Comparison of ENCODE assay signal across 1 cellular context in the genomic region with DNA sequence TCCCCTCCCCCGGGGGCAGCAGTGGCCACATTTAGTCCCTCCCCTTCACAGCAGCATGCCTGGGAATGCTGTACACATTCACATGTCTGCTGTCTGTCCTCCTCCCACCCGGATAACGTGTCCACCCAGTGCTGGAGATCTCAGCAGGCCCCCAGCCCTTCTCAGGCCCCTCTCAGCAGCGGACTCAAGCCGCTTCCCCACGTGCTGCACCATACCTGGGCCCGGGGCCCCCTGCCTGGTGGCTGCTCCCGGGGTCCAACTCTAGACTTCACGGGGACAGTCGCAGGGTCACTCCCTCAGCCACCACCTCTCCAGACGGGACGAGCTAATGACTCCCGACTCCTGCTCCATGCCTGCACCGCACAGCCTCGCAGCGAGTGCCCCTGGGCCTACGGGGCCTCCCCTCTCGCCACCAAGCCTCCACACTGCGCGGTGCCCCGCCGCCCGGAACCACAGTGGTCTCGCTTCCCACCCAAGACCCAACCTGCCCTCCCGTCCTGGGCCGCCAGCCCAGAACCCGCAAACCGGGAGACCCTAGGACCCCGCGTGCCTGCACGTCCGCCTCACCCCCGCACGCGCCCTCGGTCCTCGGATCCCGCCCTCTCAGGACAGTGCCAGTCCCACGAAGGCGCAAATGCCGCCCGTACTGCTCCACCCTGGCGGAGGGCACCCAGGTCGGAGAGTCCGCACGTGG.
TF ChIP-seq lines count a peak whose summit lies in the region.

No MANE protein-coding gene starts in this region.

TF ChIP-seq in K562, 482 proteins besides CTCF, POLR2A, EP300 and RAD21 (continues in another document):
- TF ChIP-seq RBM25 (IDR thresholded peaks at IDR 0.05; ENCODE audit: low read depth, low read length, severe bottlenecking) (no peak), ZBTB1 (CRISPR knock-in tag; IDR thresholded peaks at IDR 0.05; ENCODE audit: borderline replicate concordance, low read depth) (0 out of 2 replicates have a peak, but pooled peaks have one; percentile 28), KDM2B (CRISPR knock-in tag; IDR thresholded peaks at IDR 0.05) (no peak), MYC (IDR thresholded peaks at IDR 0.05; ENCODE audit: low read depth, low read length) (no peak), MYC (CRISPR knock-in tag; IDR thresholded peaks at IDR 0.05; ENCODE audit: borderline replicate concordance, low read depth) (no peak), CAMTA2 (CRISPR knock-in tag; conservative IDR thresholded peaks at IDR 0.05) (no peak), ZNF696 (CRISPR knock-in tag; conservative IDR thresholded peaks at IDR 0.05) (no peak), ZNF134 (CRISPR knock-in tag; conservative IDR thresholded peaks at IDR 0.05) (no peak), CHD2 (IDR thresholded peaks at IDR 0.05; ENCODE audit: low read depth, low read length) (no peak), MCM2 (IDR thresholded peaks at IDR 0.05; ENCODE audit: low read depth) (no peak), FOXA1 (IDR thresholded peaks at IDR 0.05; ENCODE audit: borderline replicate concordance) (no peak), ATF7 (IDR thresholded peaks at IDR 0.05) (no peak), GABPA (tag; conservative IDR thresholded peaks at IDR 0.05; ENCODE audit: low read depth) (no peak), ZNF785 (CRISPR knock-in tag; IDR thresholded peaks at IDR 0.05) (no peak), DMBX1 (CRISPR knock-in tag; IDR thresholded peaks at IDR 0.05; ENCODE audit: borderline replicate concordance) (no peak), CBFA2T2 (conservative IDR thresholded peaks at IDR 0.05) (no peak), ZNF174 (CRISPR knock-in tag; IDR thresholded peaks at IDR 0.05) (no peak), TAF7 (tag; IDR thresholded peaks at IDR 0.05) (no peak), CCNT2 (IDR thresholded peaks at IDR 0.05; ENCODE audit: borderline replicate concordance, extremely low read depth, insufficient read length, low read depth, low read length) (peak; percentile 14), RBFOX2 (IDR thresholded peaks at IDR 0.05; ENCODE audit: low read depth, low read length) (peak; percentile 15; the same call in 1 of the 2 replicates), POLR2G (IDR thresholded peaks at IDR 0.05; ENCODE audit: low read depth, low read length) (no peak), ZNF41 (CRISPR knock-in tag; conservative IDR thresholded peaks at IDR 0.05) (no peak), CC2D1A (IDR thresholded peaks at IDR 0.05) (no peak), EP400 (IDR thresholded peaks at IDR 0.05) (no peak), NFXL1 (CRISPR knock-in tag; IDR thresholded peaks at IDR 0.05) (no peak)
- TF ChIP-seq, protein P1, sequence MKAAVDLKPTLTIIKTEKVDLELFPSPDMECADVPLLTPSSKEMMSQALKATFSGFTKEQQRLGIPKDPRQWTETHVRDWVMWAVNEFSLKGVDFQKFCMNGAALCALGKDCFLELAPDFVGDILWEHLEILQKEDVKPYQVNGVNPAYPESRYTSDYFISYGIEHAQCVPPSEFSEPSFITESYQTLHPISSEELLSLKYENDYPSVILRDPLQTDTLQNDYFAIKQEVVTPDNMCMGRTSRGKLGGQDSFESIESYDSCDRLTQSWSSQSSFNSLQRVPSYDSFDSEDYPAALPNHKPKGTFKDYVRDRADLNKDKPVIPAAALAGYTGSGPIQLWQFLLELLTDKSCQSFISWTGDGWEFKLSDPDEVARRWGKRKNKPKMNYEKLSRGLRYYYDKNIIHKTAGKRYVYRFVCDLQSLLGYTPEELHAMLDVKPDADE (conservative IDR thresholded peaks at IDR 0.05; ENCODE audit: control insufficient read depth, low read depth, low read length) = no peak
- TF ChIP-seq, protein P2, sequence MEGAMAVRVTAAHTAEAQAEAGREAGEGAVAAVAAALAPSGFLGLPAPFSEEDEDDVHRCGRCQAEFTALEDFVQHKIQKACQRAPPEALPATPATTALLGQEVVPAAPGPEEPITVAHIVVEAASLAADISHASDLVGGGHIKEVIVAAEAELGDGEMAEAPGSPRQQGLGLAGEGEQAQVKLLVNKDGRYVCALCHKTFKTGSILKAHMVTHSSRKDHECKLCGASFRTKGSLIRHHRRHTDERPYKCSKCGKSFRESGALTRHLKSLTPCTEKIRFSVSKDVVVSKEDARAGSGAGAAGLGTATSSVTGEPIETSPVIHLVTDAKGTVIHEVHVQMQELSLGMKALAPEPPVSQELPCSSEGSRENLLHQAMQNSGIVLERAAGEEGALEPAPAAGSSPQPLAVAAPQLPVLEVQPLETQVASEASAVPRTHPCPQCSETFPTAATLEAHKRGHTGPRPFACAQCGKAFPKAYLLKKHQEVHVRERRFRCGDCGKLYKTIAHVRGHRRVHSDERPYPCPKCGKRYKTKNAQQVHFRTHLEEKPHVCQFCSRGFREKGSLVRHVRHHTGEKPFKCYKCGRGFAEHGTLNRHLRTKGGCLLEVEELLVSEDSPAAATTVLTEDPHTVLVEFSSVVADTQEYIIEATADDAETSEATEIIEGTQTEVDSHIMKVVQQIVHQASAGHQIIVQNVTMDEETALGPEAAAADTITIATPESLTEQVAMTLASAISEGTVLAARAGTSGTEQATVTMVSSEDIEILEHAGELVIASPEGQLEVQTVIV (CRISPR knock-in tag; IDR thresholded peaks at IDR 0.05; ENCODE audit: borderline replicate concordance) = no peak
- TF ChIP-seq, protein P3, sequence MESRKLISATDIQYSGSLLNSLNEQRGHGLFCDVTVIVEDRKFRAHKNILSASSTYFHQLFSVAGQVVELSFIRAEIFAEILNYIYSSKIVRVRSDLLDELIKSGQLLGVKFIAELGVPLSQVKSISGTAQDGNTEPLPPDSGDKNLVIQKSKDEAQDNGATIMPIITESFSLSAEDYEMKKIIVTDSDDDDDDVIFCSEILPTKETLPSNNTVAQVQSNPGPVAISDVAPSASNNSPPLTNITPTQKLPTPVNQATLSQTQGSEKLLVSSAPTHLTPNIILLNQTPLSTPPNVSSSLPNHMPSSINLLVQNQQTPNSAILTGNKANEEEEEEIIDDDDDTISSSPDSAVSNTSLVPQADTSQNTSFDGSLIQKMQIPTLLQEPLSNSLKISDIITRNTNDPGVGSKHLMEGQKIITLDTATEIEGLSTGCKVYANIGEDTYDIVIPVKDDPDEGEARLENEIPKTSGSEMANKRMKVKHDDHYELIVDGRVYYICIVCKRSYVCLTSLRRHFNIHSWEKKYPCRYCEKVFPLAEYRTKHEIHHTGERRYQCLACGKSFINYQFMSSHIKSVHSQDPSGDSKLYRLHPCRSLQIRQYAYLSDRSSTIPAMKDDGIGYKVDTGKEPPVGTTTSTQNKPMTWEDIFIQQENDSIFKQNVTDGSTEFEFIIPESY (CRISPR knock-in tag; IDR thresholded peaks at IDR 0.05) = peak; percentile 89
- TF ChIP-seq, protein P4, sequence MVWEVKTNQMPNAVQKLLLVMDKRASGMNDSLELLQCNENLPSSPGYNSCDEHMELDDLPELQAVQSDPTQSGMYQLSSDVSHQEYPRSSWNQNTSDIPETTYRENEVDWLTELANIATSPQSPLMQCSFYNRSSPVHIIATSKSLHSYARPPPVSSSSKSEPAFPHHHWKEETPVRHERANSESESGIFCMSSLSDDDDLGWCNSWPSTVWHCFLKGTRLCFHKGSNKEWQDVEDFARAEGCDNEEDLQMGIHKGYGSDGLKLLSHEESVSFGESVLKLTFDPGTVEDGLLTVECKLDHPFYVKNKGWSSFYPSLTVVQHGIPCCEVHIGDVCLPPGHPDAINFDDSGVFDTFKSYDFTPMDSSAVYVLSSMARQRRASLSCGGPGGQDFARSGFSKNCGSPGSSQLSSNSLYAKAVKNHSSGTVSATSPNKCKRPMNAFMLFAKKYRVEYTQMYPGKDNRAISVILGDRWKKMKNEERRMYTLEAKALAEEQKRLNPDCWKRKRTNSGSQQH (CRISPR knock-in tag; IDR thresholded peaks at IDR 0.05) = no peak
- TF ChIP-seq, protein P5, sequence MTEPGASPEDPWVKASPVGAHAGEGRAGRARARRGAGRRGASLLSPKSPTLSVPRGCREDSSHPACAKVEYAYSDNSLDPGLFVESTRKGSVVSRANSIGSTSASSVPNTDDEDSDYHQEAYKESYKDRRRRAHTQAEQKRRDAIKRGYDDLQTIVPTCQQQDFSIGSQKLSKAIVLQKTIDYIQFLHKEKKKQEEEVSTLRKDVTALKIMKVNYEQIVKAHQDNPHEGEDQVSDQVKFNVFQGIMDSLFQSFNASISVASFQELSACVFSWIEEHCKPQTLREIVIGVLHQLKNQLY (CRISPR knock-in tag; conservative IDR thresholded peaks at IDR 0.05) = no peak
- TF ChIP-seq, protein P6, sequence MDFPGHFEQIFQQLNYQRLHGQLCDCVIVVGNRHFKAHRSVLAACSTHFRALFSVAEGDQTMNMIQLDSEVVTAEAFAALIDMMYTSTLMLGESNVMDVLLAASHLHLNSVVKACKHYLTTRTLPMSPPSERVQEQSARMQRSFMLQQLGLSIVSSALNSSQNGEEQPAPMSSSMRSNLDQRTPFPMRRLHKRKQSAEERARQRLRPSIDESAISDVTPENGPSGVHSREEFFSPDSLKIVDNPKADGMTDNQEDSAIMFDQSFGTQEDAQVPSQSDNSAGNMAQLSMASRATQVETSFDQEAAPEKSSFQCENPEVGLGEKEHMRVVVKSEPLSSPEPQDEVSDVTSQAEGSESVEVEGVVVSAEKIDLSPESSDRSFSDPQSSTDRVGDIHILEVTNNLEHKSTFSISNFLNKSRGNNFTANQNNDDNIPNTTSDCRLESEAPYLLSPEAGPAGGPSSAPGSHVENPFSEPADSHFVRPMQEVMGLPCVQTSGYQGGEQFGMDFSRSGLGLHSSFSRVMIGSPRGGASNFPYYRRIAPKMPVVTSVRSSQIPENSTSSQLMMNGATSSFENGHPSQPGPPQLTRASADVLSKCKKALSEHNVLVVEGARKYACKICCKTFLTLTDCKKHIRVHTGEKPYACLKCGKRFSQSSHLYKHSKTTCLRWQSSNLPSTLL (IDR thresholded peaks at IDR 0.05) = no peak
- TF ChIP-seq, protein P7, sequence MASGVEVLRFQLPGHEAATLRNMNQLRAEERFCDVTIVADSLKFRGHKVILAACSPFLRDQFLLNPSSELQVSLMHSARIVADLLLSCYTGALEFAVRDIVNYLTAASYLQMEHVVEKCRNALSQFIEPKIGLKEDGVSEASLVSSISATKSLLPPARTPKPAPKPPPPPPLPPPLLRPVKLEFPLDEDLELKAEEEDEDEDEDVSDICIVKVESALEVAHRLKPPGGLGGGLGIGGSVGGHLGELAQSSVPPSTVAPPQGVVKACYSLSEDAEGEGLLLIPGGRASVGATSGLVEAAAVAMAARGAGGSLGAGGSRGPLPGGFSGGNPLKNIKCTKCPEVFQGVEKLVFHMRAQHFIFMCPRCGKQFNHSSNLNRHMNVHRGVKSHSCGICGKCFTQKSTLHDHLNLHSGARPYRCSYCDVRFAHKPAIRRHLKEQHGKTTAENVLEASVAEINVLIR (CRISPR knock-in tag; IDR thresholded peaks at IDR 0.05) = no peak
- TF ChIP-seq, protein P8, sequence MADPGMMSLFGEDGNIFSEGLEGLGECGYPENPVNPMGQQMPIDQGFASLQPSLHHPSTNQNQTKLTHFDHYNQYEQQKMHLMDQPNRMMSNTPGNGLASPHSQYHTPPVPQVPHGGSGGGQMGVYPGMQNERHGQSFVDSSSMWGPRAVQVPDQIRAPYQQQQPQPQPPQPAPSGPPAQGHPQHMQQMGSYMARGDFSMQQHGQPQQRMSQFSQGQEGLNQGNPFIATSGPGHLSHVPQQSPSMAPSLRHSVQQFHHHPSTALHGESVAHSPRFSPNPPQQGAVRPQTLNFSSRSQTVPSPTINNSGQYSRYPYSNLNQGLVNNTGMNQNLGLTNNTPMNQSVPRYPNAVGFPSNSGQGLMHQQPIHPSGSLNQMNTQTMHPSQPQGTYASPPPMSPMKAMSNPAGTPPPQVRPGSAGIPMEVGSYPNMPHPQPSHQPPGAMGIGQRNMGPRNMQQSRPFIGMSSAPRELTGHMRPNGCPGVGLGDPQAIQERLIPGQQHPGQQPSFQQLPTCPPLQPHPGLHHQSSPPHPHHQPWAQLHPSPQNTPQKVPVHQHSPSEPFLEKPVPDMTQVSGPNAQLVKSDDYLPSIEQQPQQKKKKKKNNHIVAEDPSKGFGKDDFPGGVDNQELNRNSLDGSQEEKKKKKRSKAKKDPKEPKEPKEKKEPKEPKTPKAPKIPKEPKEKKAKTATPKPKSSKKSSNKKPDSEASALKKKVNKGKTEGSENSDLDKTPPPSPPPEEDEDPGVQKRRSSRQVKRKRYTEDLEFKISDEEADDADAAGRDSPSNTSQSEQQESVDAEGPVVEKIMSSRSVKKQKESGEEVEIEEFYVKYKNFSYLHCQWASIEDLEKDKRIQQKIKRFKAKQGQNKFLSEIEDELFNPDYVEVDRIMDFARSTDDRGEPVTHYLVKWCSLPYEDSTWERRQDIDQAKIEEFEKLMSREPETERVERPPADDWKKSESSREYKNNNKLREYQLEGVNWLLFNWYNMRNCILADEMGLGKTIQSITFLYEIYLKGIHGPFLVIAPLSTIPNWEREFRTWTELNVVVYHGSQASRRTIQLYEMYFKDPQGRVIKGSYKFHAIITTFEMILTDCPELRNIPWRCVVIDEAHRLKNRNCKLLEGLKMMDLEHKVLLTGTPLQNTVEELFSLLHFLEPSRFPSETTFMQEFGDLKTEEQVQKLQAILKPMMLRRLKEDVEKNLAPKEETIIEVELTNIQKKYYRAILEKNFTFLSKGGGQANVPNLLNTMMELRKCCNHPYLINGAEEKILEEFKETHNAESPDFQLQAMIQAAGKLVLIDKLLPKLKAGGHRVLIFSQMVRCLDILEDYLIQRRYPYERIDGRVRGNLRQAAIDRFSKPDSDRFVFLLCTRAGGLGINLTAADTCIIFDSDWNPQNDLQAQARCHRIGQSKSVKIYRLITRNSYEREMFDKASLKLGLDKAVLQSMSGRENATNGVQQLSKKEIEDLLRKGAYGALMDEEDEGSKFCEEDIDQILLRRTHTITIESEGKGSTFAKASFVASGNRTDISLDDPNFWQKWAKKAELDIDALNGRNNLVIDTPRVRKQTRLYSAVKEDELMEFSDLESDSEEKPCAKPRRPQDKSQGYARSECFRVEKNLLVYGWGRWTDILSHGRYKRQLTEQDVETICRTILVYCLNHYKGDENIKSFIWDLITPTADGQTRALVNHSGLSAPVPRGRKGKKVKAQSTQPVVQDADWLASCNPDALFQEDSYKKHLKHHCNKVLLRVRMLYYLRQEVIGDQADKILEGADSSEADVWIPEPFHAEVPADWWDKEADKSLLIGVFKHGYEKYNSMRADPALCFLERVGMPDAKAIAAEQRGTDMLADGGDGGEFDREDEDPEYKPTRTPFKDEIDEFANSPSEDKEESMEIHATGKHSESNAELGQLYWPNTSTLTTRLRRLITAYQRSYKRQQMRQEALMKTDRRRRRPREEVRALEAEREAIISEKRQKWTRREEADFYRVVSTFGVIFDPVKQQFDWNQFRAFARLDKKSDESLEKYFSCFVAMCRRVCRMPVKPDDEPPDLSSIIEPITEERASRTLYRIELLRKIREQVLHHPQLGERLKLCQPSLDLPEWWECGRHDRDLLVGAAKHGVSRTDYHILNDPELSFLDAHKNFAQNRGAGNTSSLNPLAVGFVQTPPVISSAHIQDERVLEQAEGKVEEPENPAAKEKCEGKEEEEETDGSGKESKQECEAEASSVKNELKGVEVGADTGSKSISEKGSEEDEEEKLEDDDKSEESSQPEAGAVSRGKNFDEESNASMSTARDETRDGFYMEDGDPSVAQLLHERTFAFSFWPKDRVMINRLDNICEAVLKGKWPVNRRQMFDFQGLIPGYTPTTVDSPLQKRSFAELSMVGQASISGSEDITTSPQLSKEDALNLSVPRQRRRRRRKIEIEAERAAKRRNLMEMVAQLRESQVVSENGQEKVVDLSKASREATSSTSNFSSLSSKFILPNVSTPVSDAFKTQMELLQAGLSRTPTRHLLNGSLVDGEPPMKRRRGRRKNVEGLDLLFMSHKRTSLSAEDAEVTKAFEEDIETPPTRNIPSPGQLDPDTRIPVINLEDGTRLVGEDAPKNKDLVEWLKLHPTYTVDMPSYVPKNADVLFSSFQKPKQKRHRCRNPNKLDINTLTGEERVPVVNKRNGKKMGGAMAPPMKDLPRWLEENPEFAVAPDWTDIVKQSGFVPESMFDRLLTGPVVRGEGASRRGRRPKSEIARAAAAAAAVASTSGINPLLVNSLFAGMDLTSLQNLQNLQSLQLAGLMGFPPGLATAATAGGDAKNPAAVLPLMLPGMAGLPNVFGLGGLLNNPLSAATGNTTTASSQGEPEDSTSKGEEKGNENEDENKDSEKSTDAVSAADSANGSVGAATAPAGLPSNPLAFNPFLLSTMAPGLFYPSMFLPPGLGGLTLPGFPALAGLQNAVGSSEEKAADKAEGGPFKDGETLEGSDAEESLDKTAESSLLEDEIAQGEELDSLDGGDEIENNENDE (IDR thresholded peaks at IDR 0.05; ENCODE audit: low read depth, low read length) = no peak
